ENCODE assay signal across 29 cellular contexts in the genomic region with DNA sequence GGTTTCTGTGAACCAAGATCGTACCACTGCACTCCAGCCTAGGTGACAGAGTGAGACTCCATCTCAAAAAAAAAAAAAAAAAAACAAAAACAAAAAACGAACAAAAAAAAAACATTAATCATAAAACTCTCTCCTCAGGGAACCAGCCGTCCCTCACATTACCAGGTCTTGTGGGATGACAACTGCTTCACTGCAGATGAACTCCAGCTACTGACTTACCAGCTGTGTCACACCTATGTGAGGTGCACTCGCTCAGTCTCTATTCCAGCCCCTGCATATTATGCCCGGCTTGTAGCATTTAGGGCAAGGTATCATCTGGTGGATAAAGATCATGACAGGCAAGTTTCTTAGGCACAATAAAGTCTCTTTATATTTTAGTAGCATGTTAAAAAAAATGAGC. TPM values are rescaled to one million over a fixed set of nuclear protein-coding genes. Genes with fewer than 3 reads are reported as not detected.
A peak's percentile ranks its signal among the peaks of the same experiment; 100 is the strongest.
DNase-seq lines count a peak whose midpoint lies in the region; ATAC-seq and TF ChIP-seq lines count a peak whose summit lies in the region.
"Had no signal": no experiment of that assay in that cellular context is flagged by ENCODE, and none has a peak within 500 bp of the region (broad histone marks: within the 10 kb centered on the region; RNA-seq: fewer than 3 reads in every experiment).

No MANE protein-coding gene starts in this region.

- CTCF ChIA-PET in SK-N-SH (lab: Yijun Ruan, JAX) = interaction anchor here (0.7 to 1.5 kb wide), 2 partner anchors 32 to 135 kb away, joined by 3 to 10 read pairs; partner anchors contain the start of gene AGO1

- no peak for TF ChIP-seq RAD21 in SK-N-SH (IDR thresholded peaks at IDR 0.05; ENCODE audit: low read length)

- TF ChIP-seq EP300 in SK-N-SH (IDR thresholded peaks at IDR 0.05; ENCODE audit: borderline replicate concordance in 1 of 2, low read depth in 1 of 2, low read length in 1 of 2) = no peak

- H3K9ac ChIP-seq in SK-N-SH = no peak overlapping the region

- peaks cover 35% of the 10 kb centered on the region for H3K36me3 Mint-ChIP-seq in mesothelial cell of epicardium

- TF ChIP-seq CTCF in mesothelial cell of epicardium (IDR thresholded peaks at IDR 0.05; ENCODE audit: unreplicated experiment) (no peak), SK-N-SH (IDR thresholded peaks at IDR 0.05) (no peak)

- POLR2A ChIA-PET in SK-N-SH (lab: Yijun Ruan, JAX) = no interaction called here

- H3K4me3 ChIP-seq in SK-N-SH (ENCODE audit: low read depth in 2 of 2, low read length in 1 of 2) = no peak overlapping the region
- H3K4me3 ChIP-seq: A549, K562, lower lobe of right lung, tibial nerve had no signal

- H3K4me2 ChIP-seq in SK-N-SH = no peak overlapping the region
- H3K4me2 ChIP-seq: A549 had no signal

- H3F3A ChIP-seq in SK-N-SH (replicated peaks; ENCODE audit: insufficient read depth) = no peaks in the 10 kb centered on the region

- H3K4me1 Mint-ChIP-seq in mesothelial cell of epicardium = peaks cover 19% of the 10 kb centered on the region
- H3K4me1 Mint-ChIP-seq: activated CD4-positive, alpha-beta memory T cell treated with anti-CD3 and anti-CD28 coated beads, Interleukin-2, amount 10 ng/mL, durations not matched to agents 7 days and 5 days; activated T-helper 17 cell treated with anti-CD3 and anti-CD28 coated beads, Interleukin-2, amount 50 U/mL, for 72 hours; CD4-positive, alpha-beta memory T cell had no signal

- H2AFZ ChIP-seq in SK-N-SH (ENCODE audit: low read depth) = no peak overlapping the region

- H3K9me3 ChIP-seq in SK-N-SH = no peaks in the 10 kb centered on the region
- H3K9me3 ChIP-seq: A549, lower lobe of right lung, tibial nerve had no signal

- H3K4me1 ChIP-seq in SK-N-SH (ENCODE audit: control insufficient read depth in 1 of 2, insufficient read depth in 2 of 2, low read depth in 1 of 2, low read length in 1 of 2) = peaks cover 0 to 8% of the 10 kb centered on the region in 2 experiments; a peak in 2 of 4 replicates
- H3K4me1 ChIP-seq: A549 had no signal

- peak overlapping the region; percentile 84 for H3K27ac ChIP-seq in temporal lobe (ENCODE audit: low read depth, low read length)
- H3K27ac ChIP-seq in SK-N-SH (ENCODE audit: low read depth in 2 of 2, low read length in 1 of 2) = no peak overlapping the region; a peak in 1 of 4 replicates
- H3K27ac ChIP-seq: A549, epithelial cell of prostate had no signal

- WGBS in SK-N-SH (ENCODE audit: low lambda C conversion rate) = 93% methylated on average over 5 of the region's 5 CpGs

- H3K27me3 Mint-ChIP-seq in mesothelial cell of epicardium (ENCODE audit: low read depth) = no peaks in the 10 kb centered on the region
- H3K27me3 Mint-ChIP-seq: activated CD4-positive, alpha-beta memory T cell treated with anti-CD3 and anti-CD28 coated beads, Interleukin-2, amount 10 ng/mL, durations not matched to agents 7 days and 5 days; activated T-helper 17 cell treated with anti-CD3 and anti-CD28 coated beads, Interleukin-2, amount 50 U/mL, for 72 hours; CD4-positive, alpha-beta memory T cell; naive thymus-derived CD8-positive, alpha-beta T cell had no signal

- H3K36me3 ChIP-seq in SK-N-SH (replicated peaks in 1 of 2; ENCODE audit: control insufficient read depth in 1 of 2, insufficient read depth in 2 of 2, low read length in 1 of 2) = peaks cover 49 to 66% of the 10 kb centered on the region in 2 experiments

- H3K27me3 ChIP-seq in SK-N-SH (ENCODE audit: insufficient read depth) = no peaks in the 10 kb centered on the region
- H3K27me3 ChIP-seq: tibial nerve had no signal

- DNase-seq in left ventricle myocardium superior = no peak
- no peak for DNase-seq in Right ventricle myocardium superior
- DNase-seq in mesothelial cell of epicardium (ENCODE audit: low spot score in 2 of 2, unreplicated experiment in 2 of 2) = no peak
- no peak for DNase-seq in NOMO-1 treated with DMSO at 0.1 percent for 48 hours (lab: John Stamatoyannopoulos, UW; ENCODE audit: unreplicated experiment)
- no peak for DNase-seq in AML-193 (lab: John Stamatoyannopoulos, UW)
- DNase-seq in SK-N-SH = no peak
- DNase-seq: activated CD4-positive, alpha-beta memory T cell treated with anti-CD3 and anti-CD28 coated beads, Interleukin-2, amount 10 ng/mL, durations not matched to agents 7 days and 5 days; activated CD8-positive, alpha-beta memory T cell treated with anti-CD3 and anti-CD28 coated beads, Interleukin-2, amount 50 U/mL, for 48 hours; activated naive CD4-positive, alpha-beta T cell treated with anti-CD3 and anti-CD28 coated beads, Interleukin-2, amount 50 U/mL, for 16 hours; CD4-positive, alpha-beta memory T cell; effector CD8-positive, alpha-beta T cell; GOT3; kidney; lower lobe of right lung; naive thymus-derived CD8-positive, alpha-beta T cell; NCI-H1092; NCI-H1694; NCI-H748 treated with DMSO at 0.1 percent for 48 hours; occipital lobe; stimulated activated CD4-positive, alpha-beta T cell treated with anti-CD3 and anti-CD28 coated beads, Interleukin-1b, Interleukin-23, amount 100 ng/mL, for 48 hours; stimulated activated naive CD8-positive, alpha-beta T cell treated with anti-CD3 and anti-CD28 coated beads, Interleukin-15, Interleukin-2, amounts not matched to agents 100 U/mL and 50 U/mL, for 24 hours; SW 1271 had no signal

- intact Hi-C loops in left ventricle myocardium superior (cut with micrococcal nuclease) = no loop called here
- intact Hi-C loops in Right ventricle myocardium superior (cut with DNase I) = no loop called here

- H3K9me3 Mint-ChIP-seq in mesothelial cell of epicardium = no peaks in the 10 kb centered on the region
- H3K9me3 Mint-ChIP-seq: activated CD4-positive, alpha-beta memory T cell treated with anti-CD3 and anti-CD28 coated beads, Interleukin-2, amount 10 ng/mL, durations not matched to agents 7 days and 5 days; activated T-helper 17 cell treated with anti-CD3 and anti-CD28 coated beads, Interleukin-2, amount 50 U/mL, for 72 hours; CD4-positive, alpha-beta memory T cell; naive thymus-derived CD8-positive, alpha-beta T cell had no signal

- no peaks in the 10 kb centered on the region for H3K9me2 ChIP-seq in SK-N-SH

- peak overlapping the region; percentile 43 for H3K27ac Mint-ChIP-seq in mesothelial cell of epicardium
- H3K27ac Mint-ChIP-seq: activated CD4-positive, alpha-beta memory T cell treated with anti-CD3 and anti-CD28 coated beads, Interleukin-2, amount 10 ng/mL, durations not matched to agents 7 days and 5 days; activated T-helper 17 cell treated with anti-CD3 and anti-CD28 coated beads, Interleukin-2, amount 50 U/mL, for 72 hours; CD4-positive, alpha-beta memory T cell had no signal

- no peaks in the 10 kb centered on the region for H3K79me2 ChIP-seq in SK-N-SH (ENCODE audit: insufficient read depth)

- no peaks in the 10 kb centered on the region for H4K20me1 ChIP-seq in SK-N-SH (ENCODE audit: insufficient read depth)

- ATAC-seq in left ventricle myocardium superior (peak; percentile 14), Right ventricle myocardium superior (ENCODE audit: poor library complexity) (no peak), GM19035 (IDR thresholded peaks at IDR 0.05; ENCODE audit: unreplicated experiment) (no peak)
- ATAC-seq: A549; activated T-helper 17 cell treated with anti-CD3 and anti-CD28 coated beads, Interleukin-2, amount 50 U/mL, for 72 hours; K562; naive thymus-derived CD8-positive, alpha-beta T cell; stimulated activated naive CD8-positive, alpha-beta T cell treated with anti-CD3 and anti-CD28 coated beads, Interleukin-15, Interleukin-2, amounts not matched to agents 100 U/mL and 50 U/mL, for 24 hours had no signal

- H3K4me3 Mint-ChIP-seq in mesothelial cell of epicardium = no peak overlapping the region
- H3K4me3 Mint-ChIP-seq: activated CD4-positive, alpha-beta memory T cell treated with anti-CD3 and anti-CD28 coated beads, Interleukin-2, amount 10 ng/mL, durations not matched to agents 7 days and 5 days; activated T-helper 17 cell treated with anti-CD3 and anti-CD28 coated beads, Interleukin-2, amount 50 U/mL, for 72 hours; CD4-positive, alpha-beta memory T cell; naive thymus-derived CD8-positive, alpha-beta T cell had no signal

TF ChIP-seq in SK-N-SH, 30 proteins besides CTCF, POLR2A, EP300 and RAD21 (continues in another document):
- TF ChIP-seq MAX (IDR thresholded peaks at IDR 0.05; ENCODE audit: low read depth) (no peak), TCF12 (IDR thresholded peaks at IDR 0.05) (no peak), TEAD4 (IDR thresholded peaks at IDR 0.05; ENCODE audit: borderline replicate concordance, insufficient read depth) (no peak), IRF3 (IDR thresholded peaks at IDR 0.05; ENCODE audit: low read depth, low read length) (no peak)

RNA-seq across cellular contexts. Expression of gene AGO1, which starts 32.3 kb away (rescaled TPM):
- total RNA-seq in left ventricle myocardium superior (20.3 TPM), Right ventricle myocardium superior (17.5 TPM), mesothelial cell of epicardium (50.7 to 53.6 TPM (median 52.5 TPM) in 3 replicates), temporal lobe (15.5 TPM)
- 7.8 and 9.5 TPM in 2 replicates for polyA plus RNA-seq in SK-N-SH (2012; rRNA removed)
- polyA plus RNA-seq in SK-N-SH (2012; cell fraction: cytosol; rRNA removed) = 4.7 and 7.4 TPM in 2 replicates
- 12.0 and 12.5 TPM in 2 replicates for polyA plus RNA-seq in SK-N-SH (2012; cell fraction: nucleus; rRNA removed)

RNA-seq across cellular contexts. Expression of gene AGO4, which starts 42.9 kb away (rescaled TPM):
- 19.0 TPM for total RNA-seq in left ventricle myocardium superior
- total RNA-seq in Right ventricle myocardium superior = 20.2 TPM
- 25.1 to 27.1 TPM (median 26.5 TPM) in 3 replicates for total RNA-seq in mesothelial cell of epicardium
- 63.7 TPM for total RNA-seq in temporal lobe
- polyA plus RNA-seq in SK-N-SH (2012; rRNA removed) = 4.8 and 6.6 TPM in 2 replicates
- 4.3 and 5.1 TPM in 2 replicates for polyA plus RNA-seq in SK-N-SH (2012; cell fraction: cytosol; rRNA removed)
- polyA plus RNA-seq in SK-N-SH (2012; cell fraction: nucleus; rRNA removed) = 12.5 and 18.8 TPM in 2 replicates
